In the genomic region with DNA sequence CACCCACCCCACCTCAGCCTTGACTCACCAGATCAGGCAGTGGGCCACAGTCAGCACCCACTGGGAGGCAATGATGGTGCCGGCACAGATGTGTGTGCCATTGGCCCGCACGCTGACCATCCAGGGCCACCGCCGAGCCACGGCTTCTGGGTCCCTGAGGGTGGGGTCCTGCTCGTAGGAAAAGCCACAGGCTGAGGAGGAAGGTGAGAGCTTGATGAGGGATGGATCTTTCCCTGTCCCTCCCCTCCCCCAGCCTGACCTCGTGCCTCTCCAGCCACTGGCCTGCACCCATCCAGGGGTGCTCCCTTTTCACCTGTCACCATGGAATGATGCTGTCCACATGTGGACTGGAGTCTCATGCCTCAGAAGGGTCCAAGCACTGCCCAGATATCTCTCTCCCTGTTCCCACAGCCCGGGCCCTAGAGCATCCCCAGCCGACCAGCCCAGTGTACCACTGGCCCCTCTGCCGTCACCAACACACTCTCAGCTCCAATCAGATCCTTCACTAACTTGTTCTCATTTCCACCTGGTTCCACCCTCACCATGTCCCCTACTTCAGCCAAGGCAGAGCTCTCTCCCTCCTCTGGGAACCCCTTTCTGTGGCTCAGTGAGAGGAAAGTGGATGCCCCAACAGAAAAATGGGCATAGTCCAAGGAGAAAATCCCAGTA, we compare ENCODE assay signal across 17 cellular contexts. TPM values are rescaled to one million over a fixed set of nuclear protein-coding genes. Genes with fewer than 3 reads are reported as not detected.
"Had no signal": no experiment of that assay in that cellular context is flagged by ENCODE, and none has a peak within 500 bp of the region (broad histone marks: within the 10 kb centered on the region; RNA-seq: fewer than 3 reads in every experiment).

No MANE protein-coding gene starts in this region.

- H3K4me3 ChIP-seq: pancreas, upper lobe of left lung had no signal

- H3K4me3 Mint-ChIP-seq: activated naive CD8-positive, alpha-beta T cell; nephron; WTC11 had no signal

- H3K27ac Mint-ChIP-seq: activated naive CD8-positive, alpha-beta T cell; nephron; WTC11 had no signal

- H3K27ac ChIP-seq: foreskin keratinocyte, pancreas, upper lobe of left lung had no signal

- H3K36me3 Mint-ChIP-seq: activated naive CD8-positive, alpha-beta T cell; WTC11 had no signal

- H3K4me1 Mint-ChIP-seq: WTC11 had no signal

- H3K9me3 ChIP-seq: pancreas, upper lobe of left lung had no signal

- ATAC-seq: foreskin keratinocyte, pancreas, SK-N-SH treated with all-trans-retinoic acid at 6 μM for 48 hours, WTC11 had no signal

- DNase-seq: activated gamma-delta T cell; amygdala; foreskin keratinocyte; mesenchymal stem cell; retina; small intestine; stimulated activated naive CD4-positive, alpha-beta T cell had no signal

- H3K4me1 ChIP-seq: foreskin keratinocyte, pancreas had no signal

- H3K9me3 Mint-ChIP-seq: nephron, WTC11 had no signal

- H3K36me3 ChIP-seq: pancreas, upper lobe of left lung had no signal

- H3K27me3 ChIP-seq: pancreas had no signal

RNA-seq across cellular contexts. Expression of a gene that starts 2.0 kb away (rescaled TPM):
- total RNA-seq: activated CD8-positive, alpha-beta memory T cell treated with anti-CD3 and anti-CD28 coated beads for 36 hours; chondrocyte; endothelial cell of umbilical vein; foreskin keratinocyte; T-helper 1 cell treated with Interleukin-12 subunit alpha and Interleukin-12 subunit beta and Interleukin-4 antibody, amounts not matched to agents 30 ng/mL and 1 ng/mL, for 36 hours had no signal
- polyA plus RNA-seq: endothelial cell of umbilical vein, foreskin keratinocyte had no signal

RNA-seq across cellular contexts. Expression of a gene that starts 14.4 kb away (rescaled TPM):
- total RNA-seq: foreskin keratinocyte; T-helper 1 cell treated with Interleukin-12 subunit alpha and Interleukin-12 subunit beta and Interleukin-4 antibody, amounts not matched to agents 30 ng/mL and 1 ng/mL, for 36 hours had no signal
- polyA plus RNA-seq: foreskin keratinocyte had no signal
